Comparison of ENCODE assay signal across 27 cellular contexts in the genomic region with DNA sequence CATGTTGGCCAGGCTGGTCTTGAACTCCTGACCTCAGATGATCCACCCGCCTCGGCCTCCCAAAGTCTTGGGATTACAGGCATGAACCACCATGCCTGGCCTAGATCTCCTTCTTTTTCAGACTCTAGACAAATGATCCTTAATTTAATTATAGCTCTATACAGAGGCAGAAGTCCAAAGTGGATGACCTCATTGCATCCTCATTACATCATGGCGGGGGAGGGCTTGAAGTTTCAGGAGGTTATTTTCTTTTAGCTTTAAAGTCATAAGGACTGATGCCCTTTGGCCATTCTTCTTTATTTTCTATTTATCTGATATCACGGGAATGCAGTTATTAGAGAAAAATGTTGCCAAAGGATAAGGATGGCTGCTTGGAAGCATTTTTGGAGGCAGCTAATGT. TPM values are rescaled to one million over a fixed set of nuclear protein-coding genes. Genes with fewer than 3 reads are reported as not detected.
"Had no signal": no experiment of that assay in that cellular context is flagged by ENCODE, and none has a peak within 500 bp of the region (broad histone marks: within the 10 kb centered on the region; RNA-seq: fewer than 3 reads in every experiment).

No MANE protein-coding gene starts in this region.

- H3K36me3 ChIP-seq: MG63, SJCRH30 had no signal

- H2AFZ ChIP-seq: PC-9 had no signal

- H3K9me3 ChIP-seq: MG63, SJCRH30 had no signal

- H3K27me3 ChIP-seq: SJCRH30 had no signal

- H3K4me1 ChIP-seq: SJCRH30 had no signal

- H3K27ac ChIP-seq: PC-9, SJCRH30, SK-N-MC had no signal

- DNase-seq: activated CD4-positive, alpha-beta memory T cell treated with anti-CD3 and anti-CD28 coated beads, Interleukin-2, amount 10 ng/mL, durations not matched to agents 7 days and 5 days; activated CD4-positive, alpha-beta T cell treated with anti-CD3 and anti-CD28 coated beads for 36 hours; activated CD8-positive, alpha-beta memory T cell treated with anti-CD3 and anti-CD28 coated beads for 24 hours; activated CD8-positive, alpha-beta memory T cell treated with anti-CD3 and anti-CD28 coated beads, Interleukin-2, amount 10 ng/mL, durations not matched to agents 7 days and 5 days; activated CD8-positive, alpha-beta memory T cell treated with anti-CD3 and anti-CD28 coated beads, Interleukin-2, amount 50 U/mL, for 48 hours; activated effector memory CD4-positive, alpha-beta T cell treated with Interleukin-2 at 50 U/mL for 16 hours; activated naive CD4-positive, alpha-beta T cell treated with anti-CD3 and anti-CD28 coated beads, Interleukin-2, amount 10 ng/mL, durations not matched to agents 7 days and 5 days; activated naive CD8-positive, alpha-beta T cell treated with anti-CD3 and anti-CD28 coated beads, Interleukin-2, amount 50 U/mL, for 24 hours; activated T-cell treated with anti-CD3 and anti-CD28 coated beads, Interleukin-2, amount 50 U/mL, for 48 hours; anterior cingulate cortex; central memory CD4-positive, alpha-beta T cell; Karpas-422; KBM-7; MG63; NCI-H1048; NCI-H1436 treated with DMSO at 0.1 percent for 48 hours; NCI-H1694 treated with DMSO at 0.1 percent for 48 hours; NCI-H2029; NCI-H345; NCI-H524 treated with DMSO at 0.1 percent for 48 hours; PC-9; SHP77; SJCRH30 had no signal

- FAIRE-seq: RCC 7860 had no signal

- H3K4me3 ChIP-seq: MG63, PC-9, SJCRH30, SK-N-MC had no signal

- ATAC-seq: activated CD4-positive, alpha-beta T cell treated with anti-CD3 and anti-CD28 coated beads for 36 hours; activated CD4-positive, CD25-positive, alpha-beta regulatory T cell treated with anti-CD3 and anti-CD28 coated beads, Interleukin-2, amount 50 U/mL, for 24 hours; activated CD8-positive, alpha-beta memory T cell treated with anti-CD3 and anti-CD28 coated beads, Interleukin-2, amount 10 ng/mL, durations not matched to agents 7 days and 5 days; activated naive CD8-positive, alpha-beta T cell treated with anti-CD3 and anti-CD28 coated beads, Interleukin-2, amount 50 U/mL, for 24 hours; WTC11 had no signal

- H3K4me2 ChIP-seq: PC-9 had no signal

RNA-seq across cellular contexts. Expression of a gene that starts 14.1 kb away (rescaled TPM):
- total RNA-seq: activated CD4-positive, alpha-beta memory T cell treated with anti-CD3 and anti-CD28 coated beads, Interleukin-2, amount 10 ng/mL, durations not matched to agents 7 days and 5 days; activated CD4-positive, alpha-beta T cell treated with anti-CD3 and anti-CD28 coated beads for 36 hours; activated CD8-positive, alpha-beta memory T cell treated with anti-CD3 and anti-CD28 coated beads, Interleukin-2, amount 10 ng/mL, durations not matched to agents 7 days and 5 days had no signal
